7 cellular contexts compared by ENCODE assay signal in genomic region chr18:57807336-57808117, GRCh38. TPM values are rescaled to one million over a fixed set of nuclear protein-coding genes. Genes with fewer than 3 reads are reported as not detected.
DNase-seq lines count a peak whose midpoint lies in the region; FAIRE-seq and TF ChIP-seq lines count a peak whose summit lies in the region.

No MANE protein-coding gene starts in this region.

- H3K27me3 Mint-ChIP-seq in astrocyte (ENCODE audit: low read depth, unreplicated experiment): peaks cover 9% of the 10 kb centered on the region

- H3K4me1 Mint-ChIP-seq in astrocyte (ENCODE audit: low read depth, unreplicated experiment): peaks cover 8% of the 10 kb centered on the region

- H4K20me1 ChIP-seq in astrocyte (ENCODE audit: insufficient read depth, low read length): no peaks in the 10 kb centered on the region

- no peak for TF ChIP-seq EP300 in transverse colon (IDR thresholded peaks at IDR 0.05; ENCODE audit: low read depth)

- H3K36me3 Mint-ChIP-seq in astrocyte (ENCODE audit: low read depth, unreplicated experiment): no peaks in the 10 kb centered on the region

- H3K27ac ChIP-seq in astrocyte (ENCODE audit: low read depth, low read length) (peak overlapping the region; percentile 94), kidney (ENCODE audit: low read depth in 2 of 2, low read length in 2 of 2) (peak overlapping the region in 1 of 2 donors; percentile 20), transverse colon (peak overlapping the region; percentile 49 to 73 (median 66))

- H3K9me3 Mint-ChIP-seq in astrocyte (ENCODE audit: unreplicated experiment): peaks cover 2% of the 10 kb centered on the region

- H3K27me3 ChIP-seq in astrocyte (ENCODE audit: insufficient read depth, low read length) (no peaks in the 10 kb centered on the region), transverse colon (peaks cover 8% of the 10 kb centered on the region)

- peak overlapping the region; percentile 68 for H3K9ac ChIP-seq in astrocyte (ENCODE audit: low read length)
- no peak overlapping the region for H3K9ac ChIP-seq in kidney (ENCODE audit: low read length in 2 of 2)

- TF ChIP-seq CTCF in astrocyte (IDR thresholded peaks at IDR 0.05; ENCODE audit: insufficient read depth, low read depth, low read length) (no peak), kidney (IDR thresholded peaks at IDR 0.05; ENCODE audit: borderline replicate concordance, extremely low read depth, insufficient read depth) (no peak), transverse colon (IDR thresholded peaks at IDR 0.05) (no peak)

- H3K36me3 ChIP-seq in astrocyte (ENCODE audit: insufficient read depth, low read length): no peaks in the 10 kb centered on the region
- H3K36me3 ChIP-seq in kidney (ENCODE audit: control insufficient read depth in 1 of 2, insufficient read depth in 2 of 2, low read length in 2 of 2): no peaks in the 10 kb centered on the region
- no peaks in the 10 kb centered on the region for H3K36me3 ChIP-seq in transverse colon

- in situ Hi-C loops in transverse colon (cut with MboI; ENCODE audit: low pct_ligation_motif_present in 1 of 4, low pct_unique_long_range_greater_than_20kb in 1 of 4, low sequenced_read_pairs in 3 of 4): no loop called here

- peak; percentile 58 for DNase-seq in HS-5 (ENCODE audit: low read depth)
- DNase-seq in astrocyte (ENCODE audit: low read depth): peak; percentile 86
- DNase-seq in kidney: no peak
- no peak for DNase-seq in transverse colon
- no peak for DNase-seq in superior temporal gyrus (ENCODE audit: extremely low spot score)
- DNase-seq in NCI-H69 (lab: John Stamatoyannopoulos, UW): no peak
- no peak for DNase-seq in T-helper 9 cell

- H3K27ac Mint-ChIP-seq in astrocyte (ENCODE audit: unreplicated experiment): no peak overlapping the region

- H3K79me2 ChIP-seq in astrocyte (ENCODE audit: insufficient read depth, low read length): peaks cover 27% of the 10 kb centered on the region

- intact Hi-C loops in kidney (cut with DNase I) (no loop called here), transverse colon (cut with DNase I; ENCODE audit: low total_unique reads) (no loop called here)

- peak; percentile 74 for FAIRE-seq in astrocyte (lab: Jason Lieb, UNC)
- peak; percentile 39 for FAIRE-seq in kidney (lab: Jason Lieb, UNC)

- TF ChIP-seq POLR2A in transverse colon (IDR thresholded peaks at IDR 0.05): no peak

- H3K9me3 ChIP-seq in astrocyte (ENCODE audit: insufficient read depth, low read depth, low read length) (peaks cover 8% of the 10 kb centered on the region), kidney (ENCODE audit: control insufficient read depth in 1 of 2, low read length in 2 of 2) (peaks cover 0 to 6% of the 10 kb centered on the region in 2 donors), transverse colon (peaks cover 5 to 7% of the 10 kb centered on the region in 2 donors)

- 26 to 31% methylated on average over 2 of the region's 2 CpGs for WGBS in transverse colon (ENCODE audit: low coverage in 1 of 2), 2 donors

- peaks cover 41% of the 10 kb centered on the region for H3K4me1 ChIP-seq in astrocyte (ENCODE audit: insufficient read depth, low read length)
- H3K4me1 ChIP-seq in kidney (ENCODE audit: control insufficient read depth in 1 of 2, insufficient read depth in 1 of 2, low read depth in 1 of 2, low read length in 2 of 2): peaks cover 0 to 5% of the 10 kb centered on the region in 2 donors
- H3K4me1 ChIP-seq in transverse colon: peaks cover 8 to 32% (median 15%) of the 10 kb centered on the region in 4 donors

- peak overlapping the region; percentile 71 for H3K4me2 ChIP-seq in astrocyte (ENCODE audit: low read length)

- H2AFZ ChIP-seq in astrocyte (ENCODE audit: low read depth, low read length): no peak overlapping the region

- no peak overlapping the region for H3K4me3 Mint-ChIP-seq in astrocyte (ENCODE audit: unreplicated experiment)

- peak overlapping the region; percentile 14 for H3K4me3 ChIP-seq in astrocyte (ENCODE audit: insufficient read depth, low read depth, low read length)
- no peak overlapping the region for H3K4me3 ChIP-seq in kidney (ENCODE audit: low read length in 2 of 2)
- H3K4me3 ChIP-seq in transverse colon: no peak overlapping the region

RNA-seq across cellular contexts. Expression of gene ATP8B1, which starts 4.4 kb away (rescaled TPM):
- total RNA-seq in astrocyte (6.9 and 10.4 TPM in 2 replicates), kidney (40.8 TPM), transverse colon (100 to 1,000 TPM; 120 to 321 (median 252) TPM)
- 5.2 TPM for polyA plus RNA-seq in kidney (ENCODE audit: insufficient read depth, low read depth, low replicate concordance)

Comparison
In these comparisons a context has a peak if more than half of its experiments do, and no peak if none do; other contexts are left out.
1. DNase-seq: peak in HS-5 (single experiment) and astrocyte (single experiment); none in kidney (single experiment), transverse colon (single experiment), superior temporal gyrus (single experiment), NCI-H69 (single experiment) and T-helper 9 cell (single experiment).